Comparison of ENCODE assay signal across 1 cellular context in the genomic region with DNA sequence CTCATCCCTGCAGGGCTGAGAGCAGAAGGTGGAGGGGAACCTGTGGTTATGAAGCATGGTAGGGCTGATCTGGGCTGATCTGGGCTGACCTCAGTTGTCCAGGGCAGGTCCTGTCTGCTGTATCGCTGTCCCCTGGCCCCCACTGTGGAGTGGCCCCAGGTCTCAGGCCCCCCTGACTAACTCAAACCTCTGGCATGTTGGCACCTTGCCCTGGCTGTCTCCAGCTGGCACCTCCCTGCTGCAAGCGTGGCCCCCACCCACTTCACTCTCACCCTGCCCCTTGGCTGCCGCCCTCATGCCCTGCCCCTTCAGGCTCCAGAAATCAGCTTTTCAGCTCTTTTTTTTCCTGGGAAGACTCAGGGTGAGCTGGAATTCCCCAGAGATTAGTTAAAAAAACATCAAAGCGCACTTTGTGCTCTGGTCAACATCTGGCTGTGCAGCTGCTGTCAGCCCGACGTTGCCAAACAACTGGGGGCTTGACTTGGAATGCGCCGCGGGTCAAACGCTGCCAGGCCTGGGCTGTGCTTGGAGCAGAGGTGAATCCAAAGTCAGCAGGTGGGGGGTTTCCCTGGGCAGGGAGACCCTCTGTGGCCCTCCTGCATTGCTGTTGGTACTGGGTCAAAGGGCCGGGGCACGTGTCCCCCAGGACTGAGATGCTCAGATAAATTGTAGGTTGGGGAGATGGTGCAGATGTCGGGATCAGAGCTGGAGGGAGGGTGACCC.
A peak's percentile ranks its signal among the peaks of the same experiment; 100 is the strongest.
TF ChIP-seq lines count a peak whose summit lies in the region.

No MANE protein-coding gene starts in this region.

TF ChIP-seq in HepG2, 621 proteins besides CTCF, POLR2A, EP300 and RAD21 (continued from another document and continues in another):
- TF ChIP-seq, protein P1, sequence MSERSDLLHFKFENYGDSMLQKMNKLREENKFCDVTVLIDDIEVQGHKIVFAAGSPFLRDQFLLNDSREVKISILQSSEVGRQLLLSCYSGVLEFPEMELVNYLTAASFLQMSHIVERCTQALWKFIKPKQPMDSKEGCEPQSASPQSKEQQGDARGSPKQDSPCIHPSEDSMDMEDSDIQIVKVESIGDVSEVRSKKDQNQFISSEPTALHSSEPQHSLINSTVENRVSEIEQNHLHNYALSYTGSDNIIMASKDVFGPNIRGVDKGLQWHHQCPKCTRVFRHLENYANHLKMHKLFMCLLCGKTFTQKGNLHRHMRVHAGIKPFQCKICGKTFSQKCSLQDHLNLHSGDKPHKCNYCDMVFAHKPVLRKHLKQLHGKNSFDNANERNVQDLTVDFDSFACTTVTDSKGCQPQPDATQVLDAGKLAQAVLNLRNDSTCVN (CRISPR knock-in tag; IDR thresholded peaks at IDR 0.05; ENCODE audit: borderline replicate concordance), result no peak; the same call in 1 of the 2 replicates
- TF ChIP-seq KLF9 (CRISPR knock-in tag; IDR thresholded peaks at IDR 0.05; ENCODE audit: low read depth), result no peak
- no peak for TF ChIP-seq ZNF510 (CRISPR knock-in tag; IDR thresholded peaks at IDR 0.05; ENCODE audit: low read depth)
- no peak for TF ChIP-seq NFE2L1 (CRISPR knock-in tag; IDR thresholded peaks at IDR 0.05; ENCODE audit: borderline replicate concordance)
- TF ChIP-seq STAG1 (CRISPR knock-in tag; IDR thresholded peaks at IDR 0.05), result peak; percentile 19; the same call in 1 of the 2 replicates
- TF ChIP-seq, protein P2, sequence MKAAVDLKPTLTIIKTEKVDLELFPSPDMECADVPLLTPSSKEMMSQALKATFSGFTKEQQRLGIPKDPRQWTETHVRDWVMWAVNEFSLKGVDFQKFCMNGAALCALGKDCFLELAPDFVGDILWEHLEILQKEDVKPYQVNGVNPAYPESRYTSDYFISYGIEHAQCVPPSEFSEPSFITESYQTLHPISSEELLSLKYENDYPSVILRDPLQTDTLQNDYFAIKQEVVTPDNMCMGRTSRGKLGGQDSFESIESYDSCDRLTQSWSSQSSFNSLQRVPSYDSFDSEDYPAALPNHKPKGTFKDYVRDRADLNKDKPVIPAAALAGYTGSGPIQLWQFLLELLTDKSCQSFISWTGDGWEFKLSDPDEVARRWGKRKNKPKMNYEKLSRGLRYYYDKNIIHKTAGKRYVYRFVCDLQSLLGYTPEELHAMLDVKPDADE (CRISPR knock-in tag; IDR thresholded peaks at IDR 0.05), result no peak
- 0 out of 2 replicates have a peak, but pooled peaks have one; percentile 59 for TF ChIP-seq GFI1 (CRISPR knock-in tag; IDR thresholded peaks at IDR 0.05; ENCODE audit: borderline replicate concordance)
- TF ChIP-seq ASH2L (IDR thresholded peaks at IDR 0.05; ENCODE audit: insufficient read length, low read depth, low read length), result peak; percentile 47
- TF ChIP-seq KDM5B (CRISPR knock-in tag; IDR thresholded peaks at IDR 0.05; ENCODE audit: borderline replicate concordance), result no peak
- no peak; the same call in 1 of the 2 replicates for TF ChIP-seq CBFB (CRISPR knock-in tag; IDR thresholded peaks at IDR 0.05)
- TF ChIP-seq, protein P3, sequence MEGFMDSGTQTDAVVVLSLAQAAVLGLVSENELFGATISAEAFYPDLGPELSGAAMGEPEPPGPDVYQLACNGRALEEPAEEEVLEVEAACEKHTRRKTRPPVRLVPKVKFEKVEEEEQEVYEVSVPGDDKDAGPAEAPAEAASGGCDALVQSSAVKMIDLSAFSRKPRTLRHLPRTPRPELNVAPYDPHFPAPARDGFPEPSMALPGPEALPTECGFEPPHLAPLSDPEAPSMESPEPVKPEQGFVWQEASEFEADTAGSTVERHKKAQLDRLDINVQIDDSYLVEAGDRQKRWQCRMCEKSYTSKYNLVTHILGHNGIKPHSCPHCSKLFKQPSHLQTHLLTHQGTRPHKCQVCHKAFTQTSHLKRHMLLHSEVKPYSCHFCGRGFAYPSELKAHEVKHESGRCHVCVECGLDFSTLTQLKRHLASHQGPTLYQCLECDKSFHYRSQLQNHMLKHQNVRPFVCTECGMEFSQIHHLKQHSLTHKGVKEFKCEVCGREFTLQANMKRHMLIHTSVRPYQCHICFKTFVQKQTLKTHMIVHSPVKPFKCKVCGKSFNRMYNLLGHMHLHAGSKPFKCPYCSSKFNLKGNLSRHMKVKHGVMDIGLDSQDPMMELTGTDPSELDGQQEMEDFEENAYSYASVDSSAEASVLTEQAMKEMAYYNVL (CRISPR knock-in tag; IDR thresholded peaks at IDR 0.05; ENCODE audit: borderline replicate concordance), result peak; percentile 53; the same call in 1 of the 2 replicates
- no peak for TF ChIP-seq ZNF256 (CRISPR knock-in tag; conservative IDR thresholded peaks at IDR 0.05)
- TF ChIP-seq ZSCAN31 (CRISPR knock-in tag; IDR thresholded peaks at IDR 0.05; ENCODE audit: low read depth), result peak; percentile 92; the same call in 1 of the 2 replicates
- no peak for TF ChIP-seq ZNF530 (CRISPR knock-in tag; IDR thresholded peaks at IDR 0.05; ENCODE audit: low read depth)
- peak; percentile 66; the same call in 1 of the 2 replicates for TF ChIP-seq FOXC1 (CRISPR knock-in tag; IDR thresholded peaks at IDR 0.05; ENCODE audit: borderline replicate concordance)
- TF ChIP-seq HES4 (CRISPR knock-in tag; IDR thresholded peaks at IDR 0.05; ENCODE audit: borderline replicate concordance), result no peak; the same call in 1 of the 2 replicates
- no peak for TF ChIP-seq ZNF446 (CRISPR knock-in tag; IDR thresholded peaks at IDR 0.05)
- TF ChIP-seq AGO2 (optimal IDR thresholded peaks at IDR 0.05; ENCODE audit: low read depth, low read length), result no peak
- TF ChIP-seq, protein P4, sequence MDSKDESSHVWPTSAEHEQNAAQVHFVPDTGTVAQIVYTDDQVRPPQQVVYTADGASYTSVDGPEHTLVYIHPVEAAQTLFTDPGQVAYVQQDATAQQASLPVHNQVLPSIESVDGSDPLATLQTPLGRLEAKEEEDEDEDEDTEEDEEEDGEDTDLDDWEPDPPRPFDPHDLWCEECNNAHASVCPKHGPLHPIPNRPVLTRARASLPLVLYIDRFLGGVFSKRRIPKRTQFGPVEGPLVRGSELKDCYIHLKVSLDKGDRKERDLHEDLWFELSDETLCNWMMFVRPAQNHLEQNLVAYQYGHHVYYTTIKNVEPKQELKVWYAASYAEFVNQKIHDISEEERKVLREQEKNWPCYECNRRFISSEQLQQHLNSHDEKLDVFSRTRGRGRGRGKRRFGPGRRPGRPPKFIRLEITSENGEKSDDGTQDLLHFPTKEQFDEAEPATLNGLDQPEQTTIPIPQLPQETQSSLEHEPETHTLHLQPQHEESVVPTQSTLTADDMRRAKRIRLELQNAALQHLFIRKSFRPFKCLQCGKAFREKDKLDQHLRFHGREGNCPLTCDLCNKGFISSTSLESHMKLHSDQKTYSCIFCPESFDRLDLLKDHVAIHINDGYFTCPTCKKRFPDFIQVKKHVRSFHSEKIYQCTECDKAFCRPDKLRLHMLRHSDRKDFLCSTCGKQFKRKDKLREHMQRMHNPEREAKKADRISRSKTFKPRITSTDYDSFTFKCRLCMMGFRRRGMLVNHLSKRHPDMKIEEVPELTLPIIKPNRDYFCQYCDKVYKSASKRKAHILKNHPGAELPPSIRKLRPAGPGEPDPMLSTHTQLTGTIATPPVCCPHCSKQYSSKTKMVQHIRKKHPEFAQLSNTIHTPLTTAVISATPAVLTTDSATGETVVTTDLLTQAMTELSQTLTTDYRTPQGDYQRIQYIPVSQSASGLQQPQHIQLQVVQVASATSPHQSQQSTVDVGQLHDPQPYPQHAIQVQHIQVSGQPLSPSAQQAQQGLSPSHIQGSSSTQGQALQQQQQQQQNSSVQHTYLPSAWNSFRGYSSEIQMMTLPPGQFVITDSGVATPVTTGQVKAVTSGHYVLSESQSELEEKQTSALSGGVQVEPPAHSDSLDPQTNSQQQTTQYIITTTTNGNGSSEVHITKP (CRISPR knock-in tag; IDR thresholded peaks at IDR 0.05; ENCODE audit: low read depth), result 0 out of 2 replicates have a peak, but pooled peaks have one; percentile 61
- TF ChIP-seq MAZ (IDR thresholded peaks at IDR 0.05; ENCODE audit: borderline replicate concordance, low read depth, low read length), result no peak
- TF ChIP-seq MAZ (CRISPR knock-in tag; IDR thresholded peaks at IDR 0.05; ENCODE audit: low read depth), result peak; percentile 72
- TF ChIP-seq ZZZ3 (CRISPR knock-in tag; IDR thresholded peaks at IDR 0.05; ENCODE audit: borderline replicate concordance), result no peak
- 0 out of 2 replicates have a peak, but pooled peaks have one; percentile 30 for TF ChIP-seq ZSCAN9 (CRISPR knock-in tag; IDR thresholded peaks at IDR 0.05; ENCODE audit: borderline replicate concordance)
- TF ChIP-seq ZBTB42 (CRISPR knock-in tag; IDR thresholded peaks at IDR 0.05), result peak; percentile 100
- TF ChIP-seq RARG (CRISPR knock-in tag; IDR thresholded peaks at IDR 0.05; ENCODE audit: low read depth), result no peak
- TF ChIP-seq HOXA3 (CRISPR knock-in tag; IDR thresholded peaks at IDR 0.05), result peak; percentile 83; the same call in 1 of the 2 replicates
- TF ChIP-seq, protein P5, sequence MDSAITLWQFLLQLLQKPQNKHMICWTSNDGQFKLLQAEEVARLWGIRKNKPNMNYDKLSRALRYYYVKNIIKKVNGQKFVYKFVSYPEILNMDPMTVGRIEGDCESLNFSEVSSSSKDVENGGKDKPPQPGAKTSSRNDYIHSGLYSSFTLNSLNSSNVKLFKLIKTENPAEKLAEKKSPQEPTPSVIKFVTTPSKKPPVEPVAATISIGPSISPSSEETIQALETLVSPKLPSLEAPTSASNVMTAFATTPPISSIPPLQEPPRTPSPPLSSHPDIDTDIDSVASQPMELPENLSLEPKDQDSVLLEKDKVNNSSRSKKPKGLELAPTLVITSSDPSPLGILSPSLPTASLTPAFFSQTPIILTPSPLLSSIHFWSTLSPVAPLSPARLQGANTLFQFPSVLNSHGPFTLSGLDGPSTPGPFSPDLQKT (CRISPR knock-in tag; IDR thresholded peaks at IDR 0.05; ENCODE audit: borderline replicate concordance), result no peak
- TF ChIP-seq CBX5 (CRISPR knock-in tag; IDR thresholded peaks at IDR 0.05; ENCODE audit: borderline replicate concordance), result peak; percentile 70; the same call in 1 of the 2 replicates
- TF ChIP-seq, protein P6, sequence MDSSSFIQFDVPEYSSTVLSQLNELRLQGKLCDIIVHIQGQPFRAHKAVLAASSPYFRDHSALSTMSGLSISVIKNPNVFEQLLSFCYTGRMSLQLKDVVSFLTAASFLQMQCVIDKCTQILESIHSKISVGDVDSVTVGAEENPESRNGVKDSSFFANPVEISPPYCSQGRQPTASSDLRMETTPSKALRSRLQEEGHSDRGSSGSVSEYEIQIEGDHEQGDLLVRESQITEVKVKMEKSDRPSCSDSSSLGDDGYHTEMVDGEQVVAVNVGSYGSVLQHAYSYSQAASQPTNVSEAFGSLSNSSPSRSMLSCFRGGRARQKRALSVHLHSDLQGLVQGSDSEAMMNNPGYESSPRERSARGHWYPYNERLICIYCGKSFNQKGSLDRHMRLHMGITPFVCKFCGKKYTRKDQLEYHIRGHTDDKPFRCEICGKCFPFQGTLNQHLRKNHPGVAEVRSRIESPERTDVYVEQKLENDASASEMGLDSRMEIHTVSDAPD (CRISPR knock-in tag; IDR thresholded peaks at IDR 0.05), result peak; percentile 84
- TF ChIP-seq, protein P7, sequence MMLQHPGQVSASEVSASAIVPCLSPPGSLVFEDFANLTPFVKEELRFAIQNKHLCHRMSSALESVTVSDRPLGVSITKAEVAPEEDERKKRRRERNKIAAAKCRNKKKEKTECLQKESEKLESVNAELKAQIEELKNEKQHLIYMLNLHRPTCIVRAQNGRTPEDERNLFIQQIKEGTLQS (CRISPR knock-in tag; IDR thresholded peaks at IDR 0.05), result no peak
- peak; percentile 21 for TF ChIP-seq RBM39 (IDR thresholded peaks at IDR 0.05; ENCODE audit: low read depth, low read length, poor library complexity, severe bottlenecking)
- no peak for TF ChIP-seq ZNF720 (CRISPR knock-in tag; IDR thresholded peaks at IDR 0.05)
- TF ChIP-seq NR2F2 (IDR thresholded peaks at IDR 0.05; ENCODE audit: borderline replicate concordance, low read depth), result peak; percentile 55; the same call in 1 of the 2 replicates
- TF ChIP-seq BORCS8-MEF2B (CRISPR knock-in tag; IDR thresholded peaks at IDR 0.05), result peak; percentile 58; the same call in 1 of the 2 replicates
- peak; percentile 59; the same call in 1 of the 2 replicates for TF ChIP-seq MYC (CRISPR knock-in tag; IDR thresholded peaks at IDR 0.05; ENCODE audit: borderline replicate concordance)
- no peak for TF ChIP-seq HNRNPK (IDR thresholded peaks at IDR 0.05; ENCODE audit: low read depth, low read length, poor library complexity, severe bottlenecking)
- TF ChIP-seq ZFP36L1 (CRISPR knock-in tag; IDR thresholded peaks at IDR 0.05), result no peak
- no peak for TF ChIP-seq ZNF253 (CRISPR knock-in tag; IDR thresholded peaks at IDR 0.05; ENCODE audit: borderline replicate concordance)
- peak; percentile 67; the same call in 1 of the 2 replicates for TF ChIP-seq HMG20A (CRISPR knock-in tag; IDR thresholded peaks at IDR 0.05; ENCODE audit: borderline replicate concordance)
- 0 out of 2 replicates have a peak, but pooled peaks have one; percentile 39 for TF ChIP-seq RFXANK (CRISPR knock-in tag; IDR thresholded peaks at IDR 0.05)
- TF ChIP-seq ZNF776 (CRISPR knock-in tag; IDR thresholded peaks at IDR 0.05), result no peak
- no peak for TF ChIP-seq GATAD1 (CRISPR knock-in tag; IDR thresholded peaks at IDR 0.05)
- TF ChIP-seq MTA1 (CRISPR knock-in tag; IDR thresholded peaks at IDR 0.05; ENCODE audit: borderline replicate concordance), result peak; percentile 96
- no peak for TF ChIP-seq ZNF329 (CRISPR knock-in tag; IDR thresholded peaks at IDR 0.05; ENCODE audit: low read depth)
- TF ChIP-seq, protein P8, sequence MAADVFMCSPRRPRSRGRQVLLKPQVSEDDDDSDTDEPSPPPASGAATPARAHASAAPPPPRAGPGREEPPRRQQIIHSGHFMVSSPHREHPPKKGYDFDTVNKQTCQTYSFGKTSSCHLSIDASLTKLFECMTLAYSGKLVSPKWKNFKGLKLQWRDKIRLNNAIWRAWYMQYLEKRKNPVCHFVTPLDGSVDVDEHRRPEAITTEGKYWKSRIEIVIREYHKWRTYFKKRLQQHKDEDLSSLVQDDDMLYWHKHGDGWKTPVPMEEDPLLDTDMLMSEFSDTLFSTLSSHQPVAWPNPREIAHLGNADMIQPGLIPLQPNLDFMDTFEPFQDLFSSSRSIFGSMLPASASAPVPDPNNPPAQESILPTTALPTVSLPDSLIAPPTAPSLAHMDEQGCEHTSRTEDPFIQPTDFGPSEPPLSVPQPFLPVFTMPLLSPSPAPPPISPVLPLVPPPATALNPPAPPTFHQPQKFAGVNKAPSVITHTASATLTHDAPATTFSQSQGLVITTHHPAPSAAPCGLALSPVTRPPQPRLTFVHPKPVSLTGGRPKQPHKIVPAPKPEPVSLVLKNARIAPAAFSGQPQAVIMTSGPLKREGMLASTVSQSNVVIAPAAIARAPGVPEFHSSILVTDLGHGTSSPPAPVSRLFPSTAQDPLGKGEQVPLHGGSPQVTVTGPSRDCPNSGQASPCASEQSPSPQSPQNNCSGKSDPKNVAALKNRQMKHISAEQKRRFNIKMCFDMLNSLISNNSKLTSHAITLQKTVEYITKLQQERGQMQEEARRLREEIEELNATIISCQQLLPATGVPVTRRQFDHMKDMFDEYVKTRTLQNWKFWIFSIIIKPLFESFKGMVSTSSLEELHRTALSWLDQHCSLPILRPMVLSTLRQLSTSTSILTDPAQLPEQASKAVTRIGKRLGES (CRISPR knock-in tag; IDR thresholded peaks at IDR 0.05; ENCODE audit: borderline replicate concordance), result 0 out of 2 replicates have a peak, but pooled peaks have one; percentile 40
- peak; percentile 80; the same call in 1 of the 2 replicates for TF ChIP-seq ZNF564 (CRISPR knock-in tag; IDR thresholded peaks at IDR 0.05)
- TF ChIP-seq CEBPB (IDR thresholded peaks at IDR 0.05; ENCODE audit: borderline replicate concordance, low read depth, low read length), result peak; percentile 88; the same call in 1 of the 2 replicates
- no peak; the same call in none of the 2 replicates for TF ChIP-seq NRL (CRISPR knock-in tag; IDR thresholded peaks at IDR 0.05; ENCODE audit: borderline replicate concordance)
